In the genomic region with DNA sequence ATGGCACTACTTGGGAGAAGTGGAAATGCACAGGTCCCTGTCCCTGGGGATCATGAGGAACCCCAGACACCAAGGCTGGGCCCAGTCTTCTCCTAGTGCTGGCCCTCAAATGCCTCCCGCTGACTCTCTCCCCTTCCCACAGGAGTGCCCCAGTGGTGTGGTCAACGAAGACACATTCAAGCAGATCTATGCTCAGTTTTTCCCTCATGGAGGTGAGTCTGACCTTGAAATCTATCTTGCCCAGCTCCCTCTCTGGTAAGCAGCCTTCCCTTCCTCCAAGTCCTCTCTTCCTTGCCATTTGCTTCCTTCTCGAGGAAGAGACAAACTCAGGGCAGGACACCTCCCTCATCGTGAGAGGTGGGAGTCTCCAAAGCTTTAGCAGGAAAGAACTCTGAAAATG, we compare ENCODE assay signal across 34 cellular contexts.
DNase-seq lines count a peak whose midpoint lies in the region; ATAC-seq and TF ChIP-seq lines count a peak whose summit lies in the region.
"Had no signal": no experiment of that assay in that cellular context is flagged by ENCODE, and none has a peak within 500 bp of the region (broad histone marks: within the 10 kb centered on the region; RNA-seq: fewer than 3 reads in every experiment).

No MANE protein-coding gene starts in this region.

- peaks cover 6% of the 10 kb centered on the region for H3K36me3 Mint-ChIP-seq in osteocyte (ENCODE audit: unreplicated experiment)
- H3K36me3 Mint-ChIP-seq: CD14-positive monocyte; CD4-positive, alpha-beta memory T cell; CD4-positive, CD25-positive, alpha-beta regulatory T cell; CD8-positive, alpha-beta memory T cell; CD8-positive, alpha-beta T cell had no signal

- TF ChIP-seq EP300 in esophagus muscularis mucosa (IDR thresholded peaks at IDR 0.05) (no peak), upper lobe of left lung (IDR thresholded peaks at IDR 0.05) (no peak)

- H3K27me3 Mint-ChIP-seq in osteocyte (ENCODE audit: unreplicated experiment): peaks cover 38% of the 10 kb centered on the region

- H3K4me3 Mint-ChIP-seq in osteocyte (ENCODE audit: unreplicated experiment): no peak overlapping the region
- H3K4me3 Mint-ChIP-seq: B cell; CD14-positive monocyte; CD4-positive, alpha-beta memory T cell; CD4-positive, alpha-beta T cell; CD4-positive, CD25-positive, alpha-beta regulatory T cell; CD8-positive, alpha-beta memory T cell; CD8-positive, alpha-beta T cell had no signal

- H3K9me3 Mint-ChIP-seq in osteocyte (ENCODE audit: unreplicated experiment): no peaks in the 10 kb centered on the region
- H3K9me3 Mint-ChIP-seq: CD4-positive, alpha-beta T cell had no signal

- TF ChIP-seq POLR2A in esophagus muscularis mucosa (IDR thresholded peaks at IDR 0.05; ENCODE audit: low read depth): no peak
- TF ChIP-seq POLR2A in upper lobe of left lung (IDR thresholded peaks at IDR 0.05): no peak

- H3K4me1 ChIP-seq in esophagus muscularis mucosa (no peaks in the 10 kb centered on the region), upper lobe of left lung (no peaks in the 10 kb centered on the region)
- H3K4me1 ChIP-seq: A549, BE2C, BLaER1, Caco-2 had no signal

- WGBS in esophagus muscularis mucosa: 66% methylated on average over 4 of the region's 4 CpGs
- 79 to 86% methylated on average over 4 of the region's 4 CpGs for WGBS in upper lobe of left lung, 2 donors

- TF ChIP-seq CTCF in esophagus muscularis mucosa (IDR thresholded peaks at IDR 0.05) (no peak), osteocyte (IDR thresholded peaks at IDR 0.05) (no peak), upper lobe of left lung (IDR thresholded peaks at IDR 0.05) (no peak)

- H3K27ac ChIP-seq in esophagus muscularis mucosa (replicated peaks in 1 of 4) (no peak overlapping the region), upper lobe of left lung (no peak overlapping the region)
- H3K27ac ChIP-seq: 22Rv1; A549; BLaER1; BLaER1 treated with 17β-estradiol and CSF1 and Interleukin-3, amounts not matched to agents 10 nM and 100 nM; C4-2B had no signal

- intact Hi-C loops in esophagus muscularis mucosa (cut with DNase I): no loop called here

- no peaks in the 10 kb centered on the region for H3K4me1 Mint-ChIP-seq in osteocyte (ENCODE audit: unreplicated experiment)
- H3K4me1 Mint-ChIP-seq: B cell; CD14-positive monocyte; CD4-positive, alpha-beta memory T cell; CD4-positive, CD25-positive, alpha-beta regulatory T cell; CD8-positive, alpha-beta memory T cell had no signal

- peaks cover 0 to 6% (median 0%) of the 10 kb centered on the region in 4 donors for H3K36me3 ChIP-seq in esophagus muscularis mucosa
- no peaks in the 10 kb centered on the region for H3K36me3 ChIP-seq in upper lobe of left lung
- H3K36me3 ChIP-seq: BE2C; BLaER1; BLaER1 treated with 17β-estradiol and CSF1 and Interleukin-3, amounts not matched to agents 10 nM and 100 nM had no signal

- H3K9me3 ChIP-seq in esophagus muscularis mucosa (no peaks in the 10 kb centered on the region), upper lobe of left lung (no peaks in the 10 kb centered on the region)
- H3K9me3 ChIP-seq: A549; BE2C; BLaER1; BLaER1 treated with 17β-estradiol and CSF1 and Interleukin-3, amounts not matched to agents 10 nM and 100 nM; Caco-2 had no signal

- H3K27me3 ChIP-seq in esophagus muscularis mucosa (peaks cover 0 to 22% (median 0%) of the 10 kb centered on the region in 4 donors), upper lobe of left lung (no peaks in the 10 kb centered on the region)
- H3K27me3 ChIP-seq: BLaER1; BLaER1 treated with 17β-estradiol and CSF1 and Interleukin-3, amounts not matched to agents 10 nM and 100 nM had no signal

- no peak overlapping the region for H3K27ac Mint-ChIP-seq in osteocyte (ENCODE audit: unreplicated experiment)
- H3K27ac Mint-ChIP-seq: B cell; CD14-positive monocyte; CD4-positive, alpha-beta memory T cell; CD4-positive, alpha-beta T cell; CD4-positive, CD25-positive, alpha-beta regulatory T cell; CD8-positive, alpha-beta memory T cell; CD8-positive, alpha-beta T cell had no signal

- H3K4me3 ChIP-seq in esophagus muscularis mucosa (no peak overlapping the region), upper lobe of left lung (no peak overlapping the region)
- H3K4me3 ChIP-seq: A549; BLaER1; BLaER1 treated with 17β-estradiol and CSF1 and Interleukin-3, amounts not matched to agents 10 nM and 100 nM had no signal

- DNase-seq in ecto neural progenitor cell (ENCODE audit: low spot score) (peak; percentile 12), esophagus muscularis mucosa (ENCODE audit: extremely low spot score) (peak; percentile 87), islet precursor cell (peak; percentile 34), osteocyte (ENCODE audit: extremely low spot score, unreplicated experiment) (peak; percentile 53), T-helper 9 cell (no peak), upper lobe of left lung (no peak), ACHN (no peak)
- DNase-seq in stimulated activated naive CD4-positive, alpha-beta T cell treated with Interleukin-2 at 50 U/mL for 16 hours (lab: John Stamatoyannopoulos, UW): no peak
- DNase-seq: 8988T; AML-193; BE2C; C1 segment of cervical spinal cord; Caco-2; Calu3; CD4-positive, alpha-beta memory T cell; CD4-positive, alpha-beta T cell; CD4-positive, CD25-positive, alpha-beta regulatory T cell; CD8-positive, alpha-beta memory T cell; CD8-positive, alpha-beta T cell; COR-L47; DMS 273 treated with DMSO at 0.1 percent for 48 hours; DMS153; DMS53; DMS79; DMS79 treated with DMSO at 0.1 percent for 48 hours; DND-41; EL had no signal

- no peak for ATAC-seq in upper lobe of left lung (ENCODE audit: low FRiP score in 2 of 2)
- ATAC-seq: A549; CD8-positive, alpha-beta T cell had no signal

- in situ Hi-C loops in ACHN (cut with HindIII; ENCODE audit: low pct_ligation_motif_present, low pct_unique_long_range_greater_than_20kb, low sequenced_read_pairs): no loop called here

Comparison
In these comparisons a context has a peak if more than half of its experiments do, and no peak if none do; other contexts are left out.
1. DNase-seq: peak in ecto neural progenitor cell (single experiment), esophagus muscularis mucosa (single experiment), islet precursor cell (single experiment) and osteocyte (single experiment); none in T-helper 9 cell (single experiment), upper lobe of left lung (0 of 2), ACHN (single experiment) and stimulated activated naive CD4-positive, alpha-beta T cell treated with Interleukin-2 at 50 U/mL for 16 hours (single experiment).